In genomic region chr15:89067751-89068150, GRCh38 we compare ENCODE assay signal across 1 cellular context.
TF ChIP-seq lines count a peak whose summit lies in the region.

No MANE protein-coding gene starts in this region.

TF ChIP-seq in IMR-90, 13 proteins besides CTCF, POLR2A, EP300 and RAD21 (continued from another document):
- no peak for TF ChIP-seq RCOR1 (IDR thresholded peaks at IDR 0.05; ENCODE audit: insufficient replicate concordance, low read length)
- no peak for TF ChIP-seq NFE2L2 (IDR thresholded peaks at IDR 0.05; ENCODE audit: low read depth, low read length)
- no peak for TF ChIP-seq BHLHE40 (IDR thresholded peaks at IDR 0.05; ENCODE audit: low read depth, low read length)
- no peak for TF ChIP-seq SMC3 (IDR thresholded peaks at IDR 0.05; ENCODE audit: low read depth, low read length)
